In the genomic region with DNA sequence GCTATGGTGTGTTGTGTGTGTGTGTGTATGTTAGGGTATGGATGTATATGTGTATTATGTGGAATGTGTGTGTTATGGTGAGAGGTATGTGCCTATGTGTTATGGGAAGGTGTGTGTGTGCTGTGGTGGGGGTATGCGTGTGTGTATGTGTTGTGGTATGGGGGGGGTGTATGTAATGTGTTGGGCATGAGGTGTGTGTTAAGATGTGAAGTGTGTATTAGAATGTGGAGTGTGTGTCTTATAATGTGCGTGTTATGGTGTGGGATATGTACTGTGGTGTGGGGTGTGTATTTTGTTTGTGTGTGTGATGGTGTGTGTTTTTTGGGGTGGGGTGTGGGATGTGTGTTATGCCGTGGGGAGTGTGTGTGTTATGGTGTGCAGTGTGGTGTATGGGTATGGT, we compare ENCODE assay signal across 1 cellular context.
TF ChIP-seq lines count a peak whose summit lies in the region.

No MANE protein-coding gene starts in this region.

TF ChIP-seq in HEK293T, 16 proteins besides CTCF, POLR2A, EP300 and RAD21 (continued from another document):
- TF ChIP-seq SUZ12 (IDR thresholded peaks at IDR 0.05): no peak
